In the genomic region with DNA sequence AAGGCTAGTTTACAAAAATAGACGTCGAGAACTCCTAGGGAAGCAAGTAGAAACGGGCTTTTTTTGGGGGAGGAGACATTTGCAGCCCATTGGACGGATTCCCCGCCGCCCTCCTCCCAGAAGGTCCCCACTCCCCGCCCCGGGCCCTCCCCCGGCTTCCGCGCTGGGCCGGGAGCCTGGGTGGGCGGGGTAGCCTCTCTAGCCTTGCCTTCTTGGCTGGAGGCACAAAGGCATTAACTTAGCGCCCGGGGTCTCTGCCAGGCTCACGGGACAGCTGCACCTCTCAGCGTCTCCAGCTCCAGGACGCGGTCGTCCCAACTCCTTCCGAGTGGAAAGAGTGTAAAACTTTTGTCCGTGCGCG, we compare ENCODE assay signal across 8 cellular contexts. TPM values are rescaled to one million over a fixed set of nuclear protein-coding genes. Genes with fewer than 3 reads are reported as not detected.
DNase-seq lines count a peak whose midpoint lies in the region; ATAC-seq and TF ChIP-seq lines count a peak whose summit lies in the region.

Gene DMRTA1 (plus strand): TSS at position 236 of the 361 bp plus-strand sequence. CDS start 242 bp downstream, outside the sequence.

- POLR2A ChIA-PET in T-cell (lab: Charles Lee) = no interaction called here

- H3K9ac ChIP-seq in mesendoderm (ENCODE audit: low read length) = peak within 1 kb of the TSS; percentile 80

- H2BK120ac ChIP-seq in mesendoderm (ENCODE audit: low read depth, low read length) = no peak within 1 kb of the TSS

- peaks cover 30 to 42% of the 10 kb centered on the region in 2 donors for H3K27me3 Mint-ChIP-seq in T-cell

- H3K4me1 ChIP-seq in mesendoderm (ENCODE audit: control insufficient read depth, low read depth, low read length) (no peaks in the 10 kb centered on the region), suprapubic skin (peaks cover 13% of the 10 kb centered on the region)

- H3K27me3 ChIP-seq in HL-60 (ENCODE audit: insufficient read depth, poor library complexity, severe bottlenecking) (peaks cover 7% of the 10 kb centered on the region), mesendoderm (ENCODE audit: insufficient read depth, low read length, poor library complexity) (no peaks in the 10 kb centered on the region), suprapubic skin (peaks cover 26% of the 10 kb centered on the region)

- no peak within 1 kb of the TSS for H2AK5ac ChIP-seq in mesendoderm (ENCODE audit: low read length)

- peak within 1 kb of the TSS; percentile 62 for H3K4me2 ChIP-seq in mesendoderm (ENCODE audit: low read length)

- no peak within 1 kb of the TSS for H3K4ac ChIP-seq in mesendoderm (ENCODE audit: low read depth, low read length)

- no peak within 1 kb of the TSS for H3K27ac Mint-ChIP-seq in T-cell

- peak in 3 of 4 experiments; percentile 32 to 48 (median 43) for ATAC-seq in T-cell (replicated peaks in 1 of 4)

- peak within 1 kb of the TSS; percentile 43 for H2BK5ac ChIP-seq in mesendoderm (ENCODE audit: low read length)

- H3K18ac ChIP-seq in mesendoderm (ENCODE audit: low read length) = peak within 1 kb of the TSS; percentile 81

- H4K8ac ChIP-seq in mesendoderm (ENCODE audit: low read depth, low read length) = no peak within 1 kb of the TSS

- H3K9me3 Mint-ChIP-seq in T-cell = peaks cover 0 to under 1% (median 0%) of the 10 kb centered on the region in 3 donors

- H4K5ac ChIP-seq in mesendoderm (ENCODE audit: low read length) = peak within 1 kb of the TSS; percentile 23

- peaks cover 0 to 9% (median 9%) of the 10 kb centered on the region in 3 donors for H3K4me1 Mint-ChIP-seq in T-cell

- no peaks in the 10 kb centered on the region for H3K36me3 Mint-ChIP-seq in T-cell

- no peaks in the 10 kb centered on the region for H3K9me3 ChIP-seq in suprapubic skin

- DNase-seq in stimulated activated CD4-positive, alpha-beta T cell treated with anti-CD3 and anti-CD28 coated beads, Interleukin-15, amount 100 ng/mL, for 24 hours = peak; percentile 60
- DNase-seq in stimulated activated CD4-positive, alpha-beta T cell treated with anti-CD3 and anti-CD28 coated beads, Interleukin-4, amount 100 ng/mL, for 24 hours = no peak
- peak in 1 of 2 experiments; percentile 1 for DNase-seq in HL-60 (ENCODE audit: low read depth in 1 of 2, low spot score in 1 of 2)
- DNase-seq in T-cell = no peak
- peak; percentile 24 for DNase-seq in epithelial cell of prostate (ENCODE audit: low read depth, low spot score)
- DNase-seq in mesendoderm = peak; percentile 91
- peak; percentile 78 to 84 for DNase-seq in suprapubic skin (ENCODE audit: low spot score in 2 of 2)
- DNase-seq in inferior parietal cortex (ENCODE audit: extremely low spot score) = no peak

- CTCF ChIA-PET in T-cell (lab: Charles Lee) = no interaction called here

- TF ChIP-seq CTCF in HL-60 (IDR thresholded peaks at IDR 0.05; ENCODE audit: insufficient read depth, low read length) (no peak), suprapubic skin (IDR thresholded peaks at IDR 0.05) (no peak)

- H3K23ac ChIP-seq in mesendoderm (ENCODE audit: low read length) = peak within 1 kb of the TSS; percentile 51

- H3K36me3 ChIP-seq in mesendoderm (ENCODE audit: control insufficient read depth, insufficient read depth, low read length) (no peaks in the 10 kb centered on the region), suprapubic skin (no peaks in the 10 kb centered on the region)

- H3K79me1 ChIP-seq in mesendoderm (ENCODE audit: low read length) = no peaks in the 10 kb centered on the region

- H3K27ac ChIP-seq in HL-60 (replicated peaks) (no peak within 1 kb of the TSS), epithelial cell of prostate (peak within 1 kb of the TSS; percentile 68), mesendoderm (ENCODE audit: low read depth, low read length) (peak within 1 kb of the TSS; percentile 98), suprapubic skin (peak within 1 kb of the TSS; percentile 69)

- peak within 1 kb of the TSS; percentile 92 for H3K56ac ChIP-seq in mesendoderm (ENCODE audit: low read length)

- no peak for TF ChIP-seq POLR2A in suprapubic skin (IDR thresholded peaks at IDR 0.05)

- H3K79me2 ChIP-seq in mesendoderm (ENCODE audit: control insufficient read depth, insufficient read depth, low read length) = no peaks in the 10 kb centered on the region

- H3K4me3 ChIP-seq in HL-60 (replicated peaks; ENCODE audit: insufficient read depth, low read length) = peak within 1 kb of the TSS; percentile 24
- peak within 1 kb of the TSS; percentile 64 for H3K4me3 ChIP-seq in mesendoderm (ENCODE audit: low read length)
- peak within 1 kb of the TSS; percentile 68 for H3K4me3 ChIP-seq in suprapubic skin

- peak within 1 kb of the TSS; percentile 19 for H2BK15ac ChIP-seq in mesendoderm (replicated peaks; ENCODE audit: low read depth)

- no CpG with 5 or more reads among the region's 24 CpGs for WGBS in mesendoderm (ENCODE audit: extremely low coverage, insufficient coverage, low lambda C conversion rate)
- under 1% methylated on average over 24 of the region's 24 CpGs for WGBS in suprapubic skin

- H3K4me3 Mint-ChIP-seq in T-cell = peak within 1 kb of the TSS; percentile 41 to 69 (median 61)

- no peak for TF ChIP-seq EP300 in suprapubic skin (IDR thresholded peaks at IDR 0.05)

RNA-seq across cellular contexts. Expression of gene DMRTA1, which starts in this region (rescaled TPM):
- total RNA-seq in T-cell (under 1 TPM in 2 of 5 donors, not detected in 3; 0.03 to 0.06 TPM), suprapubic skin (under 1 TPM; 0.08 to 0.96 (median 0.22) TPM)
- 3.0 TPM for polyA plus RNA-seq in mesendoderm (2013, experiment 1 of 2)
- 3.0 TPM for polyA plus RNA-seq in mesendoderm (2013, experiment 2 of 2)

Comparison
In these comparisons a context has a peak if more than half of its experiments do, and no peak if none do; other contexts are left out.
1. DNase-seq: peak in stimulated activated CD4-positive, alpha-beta T cell treated with anti-CD3 and anti-CD28 coated beads, Interleukin-15, amount 100 ng/mL, for 24 hours (single experiment), epithelial cell of prostate (single experiment) and mesendoderm (single experiment); none in stimulated activated CD4-positive, alpha-beta T cell treated with anti-CD3 and anti-CD28 coated beads, Interleukin-4, amount 100 ng/mL, for 24 hours (single experiment), T-cell (0 of 34) and inferior parietal cortex (single experiment).
2. Peak in ATAC-seq in T-cell; RNA of the gene not detected or under 1 TPM.
3. Peak in DNase-seq, H3K4me3 ChIP-seq and H3K27ac ChIP-seq in suprapubic skin; RNA of the gene not detected or under 1 TPM.
4. Peak in every context shown above with its lines, with median percentiles within 50 percentile points of each other: H3K4me3 ChIP-seq.